Comparison of ENCODE assay signal across 12 cellular contexts in the genomic region with DNA sequence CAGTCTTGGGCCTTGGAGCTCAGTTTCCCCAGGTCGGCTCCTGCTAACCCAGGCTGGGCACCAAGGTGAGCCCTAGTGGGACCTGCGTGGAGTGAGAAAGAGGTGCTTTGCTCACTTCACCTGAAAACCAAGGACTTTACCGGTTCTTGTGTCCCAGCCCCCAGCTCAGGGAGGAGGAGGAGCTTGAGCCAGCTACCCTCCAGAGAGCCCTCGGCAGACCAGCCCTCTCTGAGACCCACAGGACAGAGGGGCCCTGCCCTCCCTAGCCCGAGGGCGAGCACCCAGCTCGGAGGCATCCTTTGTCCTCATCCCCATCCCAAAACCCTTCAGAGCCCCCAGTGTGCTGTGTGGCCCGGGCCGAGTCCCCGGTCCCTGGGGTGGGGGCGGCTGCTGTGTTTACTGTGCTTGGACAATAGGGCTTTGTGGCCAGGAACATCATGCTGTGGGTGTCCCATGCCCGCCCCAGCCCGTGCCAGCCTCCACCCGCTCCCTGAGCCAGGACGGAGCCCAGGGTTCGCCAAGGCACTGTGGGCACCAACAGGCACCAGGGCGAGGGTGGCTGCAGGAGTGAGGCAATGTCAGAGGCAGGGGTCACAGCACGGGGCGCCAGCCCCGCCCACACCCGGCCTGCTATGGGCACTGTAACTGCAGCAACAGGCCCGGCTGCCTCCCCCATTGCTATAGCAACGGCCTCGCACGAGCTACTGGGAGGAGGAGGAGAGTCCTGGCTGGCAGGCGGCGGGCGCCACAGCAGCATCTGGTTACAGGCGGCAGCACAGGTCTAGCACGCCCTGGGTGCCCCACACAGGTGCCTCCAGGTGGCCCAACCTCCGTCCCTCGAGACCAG. TPM values are rescaled to one million over a fixed set of nuclear protein-coding genes. Genes with fewer than 3 reads are reported as not detected.
DNase-seq lines count a peak whose midpoint lies in the region; ATAC-seq, FAIRE-seq and TF ChIP-seq lines count a peak whose summit lies in the region.
"Had no signal": no experiment of that assay in that cellular context is flagged by ENCODE, and none has a peak within 500 bp of the region (broad histone marks: within the 10 kb centered on the region; RNA-seq: fewer than 3 reads in every experiment).

No MANE protein-coding gene starts in this region.

- no peak for DNase-seq in CD4-positive, alpha-beta memory T cell
- DNase-seq in NCI-H1417 treated with DMSO at 0.1 percent for 48 hours (lab: John Stamatoyannopoulos, UW) = peak; percentile 81
- DNase-seq in midbrain (lab: John Stamatoyannopoulos, UW) = peak; percentile 96
- DNase-seq in D721Med (ENCODE audit: insufficient read length, low spot score) = no peak
- DNase-seq in H54 (ENCODE audit: insufficient read length, low spot score) = no peak
- DNase-seq in GM20000 (ENCODE audit: low spot score) = no peak
- DNase-seq: NCI-H226 had no signal

- FAIRE-seq in D721Med (lab: Jason Lieb, UNC) (no peak), H54 (lab: Jason Lieb, UNC) (no peak)
- FAIRE-seq: endothelial cell of umbilical vein had no signal

- peaks cover 0 to 3% (median 0%) of the 10 kb centered on the region in 8 donors for H3K9me3 Mint-ChIP-seq in CD4-positive, alpha-beta memory T cell

- no peak overlapping the region for H3K4me3 ChIP-seq in CD4-positive, alpha-beta memory T cell (ENCODE audit: low read length in 2 of 2)

- POLR2A ChIA-PET in CD4-positive, alpha-beta memory T cell (lab: Charles Lee; ENCODE audit: partially characterized antibody) = interaction anchor here (1.0 to 8.2 kb wide), 4 partner anchors 10 to 34 kb away, joined by 3 to 52 read pairs (median 10); partner anchors contain the start of gene PAXX

- ATAC-seq in HG02981 (IDR thresholded peaks at IDR 0.05; ENCODE audit: unreplicated experiment) = no peak

- peaks cover 9 to 34% (median 21%) of the 10 kb centered on the region in 4 donors for H3K4me1 Mint-ChIP-seq in CD4-positive, alpha-beta memory T cell

- H3K27ac Mint-ChIP-seq in CD4-positive, alpha-beta memory T cell = no peak overlapping the region

- peaks cover 3 to 5% of the 10 kb centered on the region in 2 donors for H3K36me3 Mint-ChIP-seq in CD4-positive, alpha-beta memory T cell

- H3K27me3 ChIP-seq in CD4-positive, alpha-beta memory T cell (ENCODE audit: insufficient read depth, low read length) = no peaks in the 10 kb centered on the region

- TF ChIP-seq CTCF in VCaP (conservative IDR thresholded peaks at IDR 0.05) = no peak; the same call in 1 of the 2 replicates
- no peak for TF ChIP-seq CTCF in D721Med (IDR thresholded peaks at IDR 0.05; ENCODE audit: insufficient read depth, missing control alignments)
- TF ChIP-seq CTCF in GM20000 (IDR thresholded peaks at IDR 0.05; ENCODE audit: extremely low read depth, missing control alignments) = no peak

- intact Hi-C loops in CD4-positive, alpha-beta memory T cell (cut with micrococcal nuclease) = loop anchor here (10.0 kb wide), 1 partner anchor 51 kb away; the partner anchor contains the start of gene PTGDS

- H3K27ac ChIP-seq in CD4-positive, alpha-beta memory T cell (ENCODE audit: low read depth, low read length) = peak overlapping the region; percentile 2
- peak overlapping the region; percentile 93 for H3K27ac ChIP-seq in VCaP
- H3K27ac ChIP-seq: neutrophil had no signal

- H3K36me3 ChIP-seq in CD4-positive, alpha-beta memory T cell (ENCODE audit: insufficient read depth, low read length) = no peaks in the 10 kb centered on the region

- H3K4me3 Mint-ChIP-seq in CD4-positive, alpha-beta memory T cell = no peak overlapping the region

- no peaks in the 10 kb centered on the region for H3K27me3 Mint-ChIP-seq in CD4-positive, alpha-beta memory T cell

- TF ChIP-seq POLR2A in H54 (IDR thresholded peaks at IDR 0.05; ENCODE audit: low read depth, low read length) = no peak

- no peaks in the 10 kb centered on the region for H3K9me3 ChIP-seq in CD4-positive, alpha-beta memory T cell (ENCODE audit: control insufficient read depth in 1 of 2, low read length in 2 of 2)
- H3K9me3 ChIP-seq: neutrophil had no signal

- CTCF ChIA-PET in CD4-positive, alpha-beta memory T cell (lab: Charles Lee; ENCODE audit: partially characterized antibody) = interaction anchor here (0.6 to 4.4 kb wide), 8 partner anchors 10 to 184 kb away, joined by 3 to 43 read pairs (median 4); partner anchors contain the start of gene AJM1

- H3K4me1 ChIP-seq in CD4-positive, alpha-beta memory T cell (ENCODE audit: insufficient read depth, low read length) = peaks cover 44% of the 10 kb centered on the region

RNA-seq across cellular contexts. Expression of gene ABCA2, which starts 2.7 kb away (rescaled TPM):
- total RNA-seq in CD4-positive, alpha-beta memory T cell = 10 to 100 TPM; 63.8 to 68.6 TPM
- 10 to 100 TPM in 1 of 2 donors, 1 to 10 TPM in 1; 2.6 to 10.8 TPM for polyA plus RNA-seq in CD4-positive, alpha-beta memory T cell

RNA-seq across cellular contexts. Expression of gene FUT7, which starts 6.5 kb away (rescaled TPM):
- total RNA-seq in CD4-positive, alpha-beta memory T cell = 1 to 10 TPM; 3.4 to 4.6 TPM
- polyA plus RNA-seq in CD4-positive, alpha-beta memory T cell = 10 to 100 TPM; 22.6 to 43.8 TPM
- total RNA-seq: Daoy, endothelial cell of umbilical vein had no signal
- polyA plus RNA-seq: endothelial cell of umbilical vein had no signal

RNA-seq across cellular contexts. Expression of gene NPDC1, which starts 20.6 kb away (rescaled TPM):
- total RNA-seq in CD4-positive, alpha-beta memory T cell = 10 to 100 TPM; 20.7 to 21.4 TPM
- polyA plus RNA-seq in CD4-positive, alpha-beta memory T cell = 10 to 100 TPM; 22.8 to 32.2 TPM

RNA-seq across cellular contexts. Expression of gene ENTPD2, which starts 28.5 kb away (rescaled TPM):
- not detected for total RNA-seq in CD4-positive, alpha-beta memory T cell
- polyA plus RNA-seq in CD4-positive, alpha-beta memory T cell = not detected
- total RNA-seq: Daoy, endothelial cell of umbilical vein had no signal
- polyA plus RNA-seq: endothelial cell of umbilical vein had no signal

RNA-seq across cellular contexts. Expression of gene CLIC3, which starts 29.0 kb away (rescaled TPM):
- 1 to 10 TPM; 3.1 to 3.7 TPM for total RNA-seq in CD4-positive, alpha-beta memory T cell
- polyA plus RNA-seq in CD4-positive, alpha-beta memory T cell = 1 to 10 TPM; 5.0 to 7.8 TPM
- total RNA-seq: endothelial cell of umbilical vein had no signal

Comparison
In these comparisons a context has a peak if more than half of its experiments do, and no peak if none do; other contexts are left out.
1. DNase-seq: peak in NCI-H1417 treated with DMSO at 0.1 percent for 48 hours (single experiment) and midbrain (single experiment); none in CD4-positive, alpha-beta memory T cell (0 of 5), D721Med (single experiment), H54 (single experiment) and GM20000 (single experiment).